8 cellular contexts compared by ENCODE assay signal in genomic region chr3:27596334-27596841, GRCh38.
DNase-seq lines count a peak whose midpoint lies in the region; ATAC-seq and TF ChIP-seq lines count a peak whose summit lies in the region.

No MANE protein-coding gene starts in this region.

- H3K4me1 ChIP-seq in thoracic aorta (ENCODE audit: control insufficient read depth in 1 of 2, low read depth in 2 of 2), result peaks cover 14 to 35% of the 10 kb centered on the region in 2 donors

- peak overlapping the region; percentile 19 to 45 for H3K27ac ChIP-seq in thoracic aorta

- no peak for TF ChIP-seq CTCF in thoracic aorta (IDR thresholded peaks at IDR 0.05)

- no peaks in the 10 kb centered on the region for H3K27me3 ChIP-seq in thoracic aorta (replicated peaks; ENCODE audit: insufficient read depth)

- no peaks in the 10 kb centered on the region for H3K36me3 ChIP-seq in thoracic aorta

- peak; percentile 7 for DNase-seq in activated naive CD4-positive, alpha-beta T cell treated with Interleukin-2 at 50 U/mL for 16 hours
- no peak for DNase-seq in activated naive CD4-positive, alpha-beta T cell (lab: John Stamatoyannopoulos, UW)
- peak; percentile 75 for DNase-seq in astrocyte of the hippocampus (ENCODE audit: low read depth, low spot score)
- DNase-seq in thoracic aorta (ENCODE audit: low spot score), result no peak
- DNase-seq in activated CD8-positive, alpha-beta memory T cell treated with anti-CD3 and anti-CD28 coated beads for 24 hours, result no peak
- DNase-seq in superior temporal gyrus (ENCODE audit: extremely low spot score), result no peak
- DNase-seq in cerebellar cortex (ENCODE audit: low spot score), result no peak

- ATAC-seq in HG03469 (IDR thresholded peaks at IDR 0.05; ENCODE audit: unreplicated experiment) (peak; percentile 52), thoracic aorta (ENCODE audit: insufficient number of reproducible peaks, low FRiP score, low read depth) (no peak)

- H3K4me3 ChIP-seq in thoracic aorta, result no peak overlapping the region

- no peaks in the 10 kb centered on the region for H3K9me3 ChIP-seq in thoracic aorta

Comparison
In these comparisons a context has a peak if more than half of its experiments do, and no peak if none do; other contexts are left out.
1. DNase-seq: peak in activated naive CD4-positive, alpha-beta T cell treated with Interleukin-2 at 50 U/mL for 16 hours (single experiment) and astrocyte of the hippocampus (single experiment); none in activated naive CD4-positive, alpha-beta T cell (0 of 4), thoracic aorta (single experiment), activated CD8-positive, alpha-beta memory T cell treated with anti-CD3 and anti-CD28 coated beads for 24 hours (single experiment), superior temporal gyrus (single experiment) and cerebellar cortex (single experiment).